Comparison of ENCODE assay signal across 1 cellular context in the genomic region with DNA sequence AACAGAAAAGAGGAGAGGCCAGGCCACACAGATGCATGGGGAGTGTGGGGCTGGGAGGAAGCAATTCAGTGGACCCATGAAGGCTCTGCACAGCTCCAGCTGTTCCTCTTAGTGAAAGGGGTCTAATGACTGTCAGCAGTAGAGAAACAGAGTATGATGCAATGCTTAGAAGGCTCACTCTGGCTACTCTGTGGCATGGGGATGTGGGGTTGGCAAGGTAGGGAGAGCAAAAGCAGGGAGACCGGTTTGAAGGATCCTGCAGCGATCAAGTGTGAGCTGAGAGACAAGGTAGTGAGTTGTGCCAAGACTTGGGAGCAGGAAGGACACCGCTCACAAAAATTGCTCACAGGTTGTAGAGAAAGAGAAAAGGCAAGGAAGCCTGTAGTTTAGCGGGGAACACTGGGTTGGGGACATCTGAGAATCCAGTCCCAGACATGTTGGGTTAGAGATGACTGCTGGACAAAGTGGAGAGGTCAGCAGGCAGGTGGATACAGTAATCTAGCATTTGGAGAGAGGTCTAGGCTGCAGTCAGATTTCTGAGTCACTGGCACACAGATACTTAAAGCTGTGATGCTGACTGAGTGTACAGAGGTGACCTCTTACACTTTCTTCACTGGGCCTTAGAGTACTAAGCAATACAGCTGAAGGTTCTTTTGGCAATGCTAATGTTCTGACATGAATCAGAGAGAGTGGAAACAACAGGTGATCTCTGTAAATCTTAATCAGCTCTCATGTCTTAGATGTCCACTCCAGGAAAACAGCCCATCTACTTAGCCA.
TF ChIP-seq lines count a peak whose summit lies in the region.

No MANE protein-coding gene starts in this region.

TF ChIP-seq in WTC11, 78 proteins besides CTCF, POLR2A, EP300 and RAD21 (continued from another document):
- TF ChIP-seq, protein P1, sequence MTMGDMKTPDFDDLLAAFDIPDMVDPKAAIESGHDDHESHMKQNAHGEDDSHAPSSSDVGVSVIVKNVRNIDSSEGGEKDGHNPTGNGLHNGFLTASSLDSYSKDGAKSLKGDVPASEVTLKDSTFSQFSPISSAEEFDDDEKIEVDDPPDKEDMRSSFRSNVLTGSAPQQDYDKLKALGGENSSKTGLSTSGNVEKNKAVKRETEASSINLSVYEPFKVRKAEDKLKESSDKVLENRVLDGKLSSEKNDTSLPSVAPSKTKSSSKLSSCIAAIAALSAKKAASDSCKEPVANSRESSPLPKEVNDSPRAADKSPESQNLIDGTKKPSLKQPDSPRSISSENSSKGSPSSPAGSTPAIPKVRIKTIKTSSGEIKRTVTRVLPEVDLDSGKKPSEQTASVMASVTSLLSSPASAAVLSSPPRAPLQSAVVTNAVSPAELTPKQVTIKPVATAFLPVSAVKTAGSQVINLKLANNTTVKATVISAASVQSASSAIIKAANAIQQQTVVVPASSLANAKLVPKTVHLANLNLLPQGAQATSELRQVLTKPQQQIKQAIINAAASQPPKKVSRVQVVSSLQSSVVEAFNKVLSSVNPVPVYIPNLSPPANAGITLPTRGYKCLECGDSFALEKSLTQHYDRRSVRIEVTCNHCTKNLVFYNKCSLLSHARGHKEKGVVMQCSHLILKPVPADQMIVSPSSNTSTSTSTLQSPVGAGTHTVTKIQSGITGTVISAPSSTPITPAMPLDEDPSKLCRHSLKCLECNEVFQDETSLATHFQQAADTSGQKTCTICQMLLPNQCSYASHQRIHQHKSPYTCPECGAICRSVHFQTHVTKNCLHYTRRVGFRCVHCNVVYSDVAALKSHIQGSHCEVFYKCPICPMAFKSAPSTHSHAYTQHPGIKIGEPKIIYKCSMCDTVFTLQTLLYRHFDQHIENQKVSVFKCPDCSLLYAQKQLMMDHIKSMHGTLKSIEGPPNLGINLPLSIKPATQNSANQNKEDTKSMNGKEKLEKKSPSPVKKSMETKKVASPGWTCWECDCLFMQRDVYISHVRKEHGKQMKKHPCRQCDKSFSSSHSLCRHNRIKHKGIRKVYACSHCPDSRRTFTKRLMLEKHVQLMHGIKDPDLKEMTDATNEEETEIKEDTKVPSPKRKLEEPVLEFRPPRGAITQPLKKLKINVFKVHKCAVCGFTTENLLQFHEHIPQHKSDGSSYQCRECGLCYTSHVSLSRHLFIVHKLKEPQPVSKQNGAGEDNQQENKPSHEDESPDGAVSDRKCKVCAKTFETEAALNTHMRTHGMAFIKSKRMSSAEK (CRISPR knock-in tag; IDR thresholded peaks at IDR 0.05; ENCODE audit: borderline replicate concordance): no peak
- TF ChIP-seq NR3C1 (CRISPR knock-in tag; conservative IDR thresholded peaks at IDR 0.05; ENCODE audit: low read depth): no peak
- TF ChIP-seq, protein P2, sequence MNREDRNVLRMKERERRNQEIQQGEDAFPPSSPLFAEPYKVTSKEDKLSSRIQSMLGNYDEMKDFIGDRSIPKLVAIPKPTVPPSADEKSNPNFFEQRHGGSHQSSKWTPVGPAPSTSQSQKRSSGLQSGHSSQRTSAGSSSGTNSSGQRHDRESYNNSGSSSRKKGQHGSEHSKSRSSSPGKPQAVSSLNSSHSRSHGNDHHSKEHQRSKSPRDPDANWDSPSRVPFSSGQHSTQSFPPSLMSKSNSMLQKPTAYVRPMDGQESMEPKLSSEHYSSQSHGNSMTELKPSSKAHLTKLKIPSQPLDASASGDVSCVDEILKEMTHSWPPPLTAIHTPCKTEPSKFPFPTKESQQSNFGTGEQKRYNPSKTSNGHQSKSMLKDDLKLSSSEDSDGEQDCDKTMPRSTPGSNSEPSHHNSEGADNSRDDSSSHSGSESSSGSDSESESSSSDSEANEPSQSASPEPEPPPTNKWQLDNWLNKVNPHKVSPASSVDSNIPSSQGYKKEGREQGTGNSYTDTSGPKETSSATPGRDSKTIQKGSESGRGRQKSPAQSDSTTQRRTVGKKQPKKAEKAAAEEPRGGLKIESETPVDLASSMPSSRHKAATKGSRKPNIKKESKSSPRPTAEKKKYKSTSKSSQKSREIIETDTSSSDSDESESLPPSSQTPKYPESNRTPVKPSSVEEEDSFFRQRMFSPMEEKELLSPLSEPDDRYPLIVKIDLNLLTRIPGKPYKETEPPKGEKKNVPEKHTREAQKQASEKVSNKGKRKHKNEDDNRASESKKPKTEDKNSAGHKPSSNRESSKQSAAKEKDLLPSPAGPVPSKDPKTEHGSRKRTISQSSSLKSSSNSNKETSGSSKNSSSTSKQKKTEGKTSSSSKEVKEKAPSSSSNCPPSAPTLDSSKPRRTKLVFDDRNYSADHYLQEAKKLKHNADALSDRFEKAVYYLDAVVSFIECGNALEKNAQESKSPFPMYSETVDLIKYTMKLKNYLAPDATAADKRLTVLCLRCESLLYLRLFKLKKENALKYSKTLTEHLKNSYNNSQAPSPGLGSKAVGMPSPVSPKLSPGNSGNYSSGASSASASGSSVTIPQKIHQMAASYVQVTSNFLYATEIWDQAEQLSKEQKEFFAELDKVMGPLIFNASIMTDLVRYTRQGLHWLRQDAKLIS (CRISPR knock-in tag; IDR thresholded peaks at IDR 0.05; ENCODE audit: borderline replicate concordance): no peak
- TF ChIP-seq, protein P3, sequence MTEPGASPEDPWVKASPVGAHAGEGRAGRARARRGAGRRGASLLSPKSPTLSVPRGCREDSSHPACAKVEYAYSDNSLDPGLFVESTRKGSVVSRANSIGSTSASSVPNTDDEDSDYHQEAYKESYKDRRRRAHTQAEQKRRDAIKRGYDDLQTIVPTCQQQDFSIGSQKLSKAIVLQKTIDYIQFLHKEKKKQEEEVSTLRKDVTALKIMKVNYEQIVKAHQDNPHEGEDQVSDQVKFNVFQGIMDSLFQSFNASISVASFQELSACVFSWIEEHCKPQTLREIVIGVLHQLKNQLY (CRISPR knock-in tag; IDR thresholded peaks at IDR 0.05): no peak
- TF ChIP-seq FOXK1 (CRISPR knock-in tag; IDR thresholded peaks at IDR 0.05): no peak
TF ChIP-seq in WTC11: peak in this region for 0.
